In genomic region chr10:25694976-25695375, GRCh38 we compare ENCODE assay signal across 29 cellular contexts.
"Had no signal": no experiment of that assay in that cellular context is flagged by ENCODE, and none has a peak within 500 bp of the region (broad histone marks: within the 10 kb centered on the region; RNA-seq: fewer than 3 reads in every experiment).

No MANE protein-coding gene starts in this region.

- H3K4me3 ChIP-seq: esophagus muscularis mucosa, hepatocyte, neural progenitor cell, upper lobe of left lung, vagina had no signal

- H3K36me3 Mint-ChIP-seq: activated naive CD4-positive, alpha-beta T cell treated with anti-CD3 and anti-CD28 coated beads, Interleukin-2, amount 50 U/mL, for 24 hours; natural killer cell; neural progenitor cell had no signal

- H3K9me3 Mint-ChIP-seq: activated CD4-positive, alpha-beta T cell treated with anti-CD3 and anti-CD28 coated beads, Interleukin-2, amount 10 ng/mL, durations not matched to agents 7 days and 5 days; activated CD8-positive, alpha-beta T cell treated with anti-CD3 and anti-CD28 coated beads for 36 hours; activated T-cell treated with anti-CD3 and anti-CD28 coated beads, Interleukin-2, amount 50 U/mL, for 4 hours; activated T-helper 2 cell treated with anti-CD3 and anti-CD28 coated beads, Interferon-gamma antibody, Interleukin-2, Interleukin-4, amounts not matched to agents 10 μg/mL and 5 μg/mL and 100 μg/mL, durations not matched to agents 14 hours and 24 hours and 36 hours; dendritic cell treated with granulocyte-macrophage colony-stimulating factor and Interleukin-4, amounts not matched to agents 40 ng/mL and 50 ng/mL, for 4 days; natural killer cell; neural progenitor cell; stimulated activated naive CD8-positive, alpha-beta T cell treated with anti-CD3 and anti-CD28 coated beads, Interleukin-15, Interleukin-2, amounts not matched to agents 100 ng/mL and 50 ng/mL, for 24 hours; T-helper 1 cell treated with Interleukin-12 subunit alpha and Interleukin-12 subunit beta and Interleukin-4 antibody, amounts not matched to agents 30 μg/mL and 1 μg/mL, for 36 hours had no signal

- H3K36me3 ChIP-seq: esophagus muscularis mucosa, neural progenitor cell, upper lobe of left lung, vagina had no signal

- H3K9me3 ChIP-seq: esophagus muscularis mucosa, upper lobe of left lung, vagina had no signal

- H3K4me1 Mint-ChIP-seq: activated CD4-positive, alpha-beta T cell treated with anti-CD3 and anti-CD28 coated beads, Interleukin-2, amount 10 ng/mL, durations not matched to agents 7 days and 5 days; activated naive CD4-positive, alpha-beta T cell treated with anti-CD3 and anti-CD28 coated beads, Interleukin-2, amount 50 U/mL, for 24 hours; central memory CD8-positive, alpha-beta T cell; neural progenitor cell had no signal

- DNase-seq: activated CD4-positive, alpha-beta T cell treated with anti-CD3 and anti-CD28 coated beads, Interleukin-2, amount 10 ng/mL, durations not matched to agents 7 days and 5 days; activated CD4-positive, CD25-positive, alpha-beta regulatory T cell treated with anti-CD3 and anti-CD28 coated beads, Interleukin-2, amount 50 U/mL, for 72 hours; activated CD8-positive, alpha-beta T cell treated with anti-CD3 and anti-CD28 coated beads for 36 hours; activated T-cell treated with anti-CD3 and anti-CD28 coated beads, Interleukin-2, amount 50 U/mL, for 4 hours; anterior cingulate cortex; foreskin keratinocyte; left colon; mammary epithelial cell; midbrain; natural killer cell; occipital lobe; right cardiac atrium; stimulated activated CD4-positive, alpha-beta T cell treated with anti-CD3 and anti-CD28 coated beads, Interleukin-15, amount 100 ng/mL, for 24 hours; stimulated activated CD4-positive, alpha-beta T cell treated with anti-CD3 and anti-CD28 coated beads, Interleukin-2, amount 100 ng/mL, for 24 hours; substantia nigra; SW 1271; T-helper 9 cell; upper lobe of left lung had no signal

- H3K27ac Mint-ChIP-seq: activated CD4-positive, alpha-beta T cell treated with anti-CD3 and anti-CD28 coated beads, Interleukin-2, amount 10 ng/mL, durations not matched to agents 7 days and 5 days; activated CD8-positive, alpha-beta T cell treated with anti-CD3 and anti-CD28 coated beads for 36 hours; activated naive CD4-positive, alpha-beta T cell treated with anti-CD3 and anti-CD28 coated beads, Interleukin-2, amount 50 U/mL, for 24 hours; activated T-helper 2 cell treated with anti-CD3 and anti-CD28 coated beads, Interferon-gamma antibody, Interleukin-2, Interleukin-4, amounts not matched to agents 10 μg/mL and 5 μg/mL and 100 μg/mL, durations not matched to agents 14 hours and 24 hours and 36 hours; dendritic cell treated with granulocyte-macrophage colony-stimulating factor and Interleukin-4, amounts not matched to agents 40 ng/mL and 50 ng/mL, for 4 days; natural killer cell; neural progenitor cell; stimulated activated naive CD8-positive, alpha-beta T cell treated with anti-CD3 and anti-CD28 coated beads, Interleukin-15, Interleukin-2, amounts not matched to agents 100 ng/mL and 50 ng/mL, for 24 hours; T-helper 1 cell treated with Interleukin-12 subunit alpha and Interleukin-12 subunit beta and Interleukin-4 antibody, amounts not matched to agents 30 μg/mL and 1 μg/mL, for 36 hours had no signal

- H3K27me3 ChIP-seq: esophagus muscularis mucosa, foreskin keratinocyte, hepatocyte, neural progenitor cell, upper lobe of left lung, vagina had no signal

- H3K27me3 Mint-ChIP-seq: activated CD8-positive, alpha-beta T cell treated with anti-CD3 and anti-CD28 coated beads for 36 hours; activated naive CD4-positive, alpha-beta T cell treated with anti-CD3 and anti-CD28 coated beads, Interleukin-2, amount 50 U/mL, for 24 hours had no signal

- H3K4me3 Mint-ChIP-seq: activated CD4-positive, alpha-beta T cell treated with anti-CD3 and anti-CD28 coated beads, Interleukin-2, amount 10 ng/mL, durations not matched to agents 7 days and 5 days; activated CD8-positive, alpha-beta T cell treated with anti-CD3 and anti-CD28 coated beads for 36 hours; activated naive CD4-positive, alpha-beta T cell treated with anti-CD3 and anti-CD28 coated beads, Interleukin-2, amount 50 U/mL, for 24 hours; activated T-cell treated with anti-CD3 and anti-CD28 coated beads, Interleukin-2, amount 50 U/mL, for 4 hours; central memory CD8-positive, alpha-beta T cell; dendritic cell treated with granulocyte-macrophage colony-stimulating factor and Interleukin-4, amounts not matched to agents 40 ng/mL and 50 ng/mL, for 4 days; natural killer cell; neural progenitor cell; stimulated activated naive CD8-positive, alpha-beta T cell treated with anti-CD3 and anti-CD28 coated beads, Interleukin-15, Interleukin-2, amounts not matched to agents 100 ng/mL and 50 ng/mL, for 24 hours; T-helper 1 cell treated with Interleukin-12 subunit alpha and Interleukin-12 subunit beta and Interleukin-4 antibody, amounts not matched to agents 30 μg/mL and 1 μg/mL, for 36 hours had no signal

- ATAC-seq: activated CD8-positive, alpha-beta T cell treated with anti-CD3 and anti-CD28 coated beads for 36 hours; activated T-cell treated with anti-CD3 and anti-CD28 coated beads, Interleukin-2, amount 50 U/mL, for 4 hours; foreskin keratinocyte; left colon; natural killer cell; right cardiac atrium had no signal

- H3K27ac ChIP-seq: esophagus muscularis mucosa, foreskin keratinocyte, hepatocyte, neural progenitor cell, upper lobe of left lung, vagina, VCaP had no signal
